16 cellular contexts compared by ENCODE assay signal in the genomic region with DNA sequence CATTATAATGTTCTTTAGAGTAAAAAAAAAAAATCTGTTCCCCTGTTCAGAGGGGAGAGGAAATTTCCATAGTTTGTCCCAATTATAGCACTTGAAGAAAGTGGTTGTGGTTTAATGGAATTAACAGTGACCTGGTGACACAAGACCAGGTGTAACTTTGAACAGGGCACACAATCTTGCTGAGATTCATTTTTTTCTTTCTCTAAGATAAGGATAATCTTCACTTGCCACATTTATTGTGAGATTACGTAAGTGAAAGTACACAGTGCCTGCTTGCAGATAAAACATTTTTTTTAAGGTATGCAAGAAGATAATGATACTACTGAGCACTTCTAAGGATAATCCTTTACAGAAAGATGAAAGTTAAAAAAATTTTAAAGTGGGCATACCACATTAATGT.
DNase-seq lines count a peak whose midpoint lies in the region; ATAC-seq and TF ChIP-seq lines count a peak whose summit lies in the region.
"Had no signal": no experiment of that assay in that cellular context is flagged by ENCODE, and none has a peak within 500 bp of the region (broad histone marks: within the 10 kb centered on the region; RNA-seq: fewer than 3 reads in every experiment).

No MANE protein-coding gene starts in this region.

- no peak overlapping the region for H4K91ac ChIP-seq in IMR-90 (ENCODE audit: insufficient read depth, low read depth, low read length)

- H3K9ac ChIP-seq in IMR-90 (ENCODE audit: low read depth, low read length) (no peak overlapping the region), parathyroid adenoma (no peak overlapping the region)

- no peaks in the 10 kb centered on the region for H3K79me2 ChIP-seq in parathyroid adenoma

- no peak overlapping the region for H2BK5ac ChIP-seq in IMR-90 (ENCODE audit: low read depth, low read length, poor library complexity, severe bottlenecking)

- H3K9me1 ChIP-seq in IMR-90 (ENCODE audit: insufficient read depth, low read length) = no peaks in the 10 kb centered on the region

- H2AFZ ChIP-seq in IMR-90 (replicated peaks; ENCODE audit: low read length, poor library complexity) (no peak overlapping the region), parathyroid adenoma (peak overlapping the region; percentile 46)

- DNase-seq in IMR-90 = peak; percentile 3
- peak; percentile 50 for DNase-seq in OCI-M1 (lab: John Stamatoyannopoulos, UW)
- DNase-seq in fibroblast of pulmonary artery (ENCODE audit: low read depth) = peak; percentile 3
- DNase-seq in mucosa of descending colon = no peak
- DNase-seq in OCI-M2 (lab: John Stamatoyannopoulos, UW; ENCODE audit: unreplicated experiment) = no peak
- no peak for DNase-seq in NCI-H446 (lab: John Stamatoyannopoulos, UW)
- DNase-seq: BE2C; CD4-positive, alpha-beta memory T cell; DMS153; DND-41; GDM1; HCEC 1CT; HFFc6 had no signal

- H2AK5ac ChIP-seq in IMR-90 (ENCODE audit: low read depth, low read length) = no peak overlapping the region

- H3K36me3 ChIP-seq in IMR-90 (ENCODE audit: control insufficient read depth, insufficient read depth, low read length) (no peaks in the 10 kb centered on the region), parathyroid adenoma (ENCODE audit: control insufficient read depth, insufficient read depth, low read length) (no peaks in the 10 kb centered on the region), mucosa of descending colon (ENCODE audit: low read depth) (no peaks in the 10 kb centered on the region)
- H3K36me3 ChIP-seq: BE2C had no signal

- TF ChIP-seq POLR2A in IMR-90 (IDR thresholded peaks at IDR 0.05; ENCODE audit: low read depth, low read length) = no peak

- TF ChIP-seq RAD21 in IMR-90 (IDR thresholded peaks at IDR 0.05; ENCODE audit: low read length) = no peak

- dilution Hi-C loops in IMR-90 (cut with HindIII; ENCODE audit: low sequenced_read_pairs, unreplicated experiment) = no loop called here

- no peak overlapping the region for H3K56ac ChIP-seq in IMR-90 (ENCODE audit: extremely low read depth, insufficient read depth, low read length)

- H3K4me1 ChIP-seq in IMR-90 (ENCODE audit: control insufficient read depth, insufficient read depth, low read length) = no peaks in the 10 kb centered on the region; the same call in 1 of the 2 replicates
- peaks cover 16% of the 10 kb centered on the region for H3K4me1 ChIP-seq in parathyroid adenoma
- H3K4me1 ChIP-seq in mucosa of descending colon (ENCODE audit: low read depth) = no peaks in the 10 kb centered on the region
- H3K4me1 ChIP-seq: A549 had no signal

- no peak overlapping the region for H3K27ac ChIP-seq in IMR-90 (ENCODE audit: insufficient read depth, low read length)
- peak overlapping the region; percentile 80 for H3K27ac ChIP-seq in parathyroid adenoma
- H3K27ac ChIP-seq: A549, C4-2B had no signal

- H2BK20ac ChIP-seq in IMR-90 (ENCODE audit: low read depth, low read length) = no peak overlapping the region

- H3K27me3 ChIP-seq in IMR-90 (ENCODE audit: control insufficient read depth, insufficient read depth, low read length) (no peaks in the 10 kb centered on the region), parathyroid adenoma (ENCODE audit: control insufficient read depth, insufficient read depth, low read length) (no peaks in the 10 kb centered on the region)
- H3K27me3 ChIP-seq: BE2C had no signal

- no peak overlapping the region for H3K4ac ChIP-seq in IMR-90 (ENCODE audit: low read depth, low read length)

- no CpG with 5 or more reads among the region's 1 CpG for WGBS in IMR-90 (ENCODE audit: extremely low coverage in 2 of 2, insufficient read length in 1 of 2), 2 experiments

- intact Hi-C loops in IMR-90 (cut with micrococcal nuclease) (no loop called here), mucosa of descending colon (cut with DNase I, micrococcal nuclease) (no loop called here)

- no peak overlapping the region for H4K5ac ChIP-seq in IMR-90 (ENCODE audit: low read depth, low read length)

- in situ Hi-C loops in IMR-90 (cut with MboI; ENCODE audit: low sequenced_read_pairs) = no loop called here

- no peak overlapping the region for H3K4me3 ChIP-seq in IMR-90 (ENCODE audit: insufficient read depth, low read depth, low read length)
- H3K4me3 ChIP-seq in fibroblast of pulmonary artery (replicated peaks; ENCODE audit: low read depth, low read length) = no peak overlapping the region
- no peak overlapping the region for H3K4me3 ChIP-seq in parathyroid adenoma (ENCODE audit: low read depth, low read length)
- no peak overlapping the region for H3K4me3 ChIP-seq in mucosa of descending colon
- H3K4me3 ChIP-seq: A549 had no signal

- H3K4me2 ChIP-seq in IMR-90 (ENCODE audit: low read depth, low read length) (no peak overlapping the region), parathyroid adenoma (ENCODE audit: low read length) (no peak overlapping the region)
- H3K4me2 ChIP-seq: A549 had no signal

- CTCF ChIA-PET in IMR-90 (lab: Yijun Ruan, JAX) = no interaction called here

- H3K14ac ChIP-seq in IMR-90 (replicated peaks; ENCODE audit: low read depth, low read length) = no peak overlapping the region

- no peak overlapping the region for H2BK120ac ChIP-seq in IMR-90 (ENCODE audit: low read depth, low read length)

- TF ChIP-seq CTCF in IMR-90 (conservative IDR thresholded peaks at IDR 0.05; ENCODE audit: low read depth, low read length) (no peak), fibroblast of pulmonary artery (IDR thresholded peaks at IDR 0.05; ENCODE audit: low read length, missing control alignments) (no peak), parathyroid adenoma (IDR thresholded peaks at IDR 0.05) (no peak), mucosa of descending colon (IDR thresholded peaks at IDR 0.05) (no peak)

- POLR2A ChIA-PET in IMR-90 (lab: Charles Lee; ENCODE audit: unreplicated experiment) = no interaction called here

- no peaks in the 10 kb centered on the region for H3K9me3 ChIP-seq in IMR-90 (ENCODE audit: control insufficient read depth, insufficient read depth, low read length)
- H3K9me3 ChIP-seq in parathyroid adenoma (ENCODE audit: control insufficient read depth, low read length) = no peaks in the 10 kb centered on the region
- no peaks in the 10 kb centered on the region for H3K9me3 ChIP-seq in mucosa of descending colon
- H3K9me3 ChIP-seq: A549, BE2C had no signal

- no peak overlapping the region for H2BK15ac ChIP-seq in IMR-90 (ENCODE audit: low read depth, low read length)

- BruUV-seq in IMR-90 (replicated peaks; lab: Mats Ljungman, UMichigan) = no TSS peak

- no peaks in the 10 kb centered on the region for H4K20me1 ChIP-seq in IMR-90 (ENCODE audit: insufficient read depth, low read length)

- peaks cover 0 to 4% of the 10 kb centered on the region in 2 experiments; a peak in 2 of 4 replicates for H3K79me1 ChIP-seq in IMR-90 (ENCODE audit: low read depth in 1 of 2, low read length in 2 of 2)

- H3K18ac ChIP-seq in IMR-90 (ENCODE audit: low read depth, low read length) = no peak overlapping the region

- no peak for ATAC-seq in IMR-90 (ENCODE audit: low read depth)
- no peak for ATAC-seq in mucosa of descending colon
- ATAC-seq: A549 had no signal

- no peak overlapping the region for H3K23ac ChIP-seq in IMR-90 (ENCODE audit: low read depth, low read length)

- H4K8ac ChIP-seq in IMR-90 (ENCODE audit: low read depth in 2 of 2, low read length in 2 of 2) = no peak overlapping the region

- H2AK9ac ChIP-seq in IMR-90 (replicated peaks; ENCODE audit: low read depth, low read length, poor library complexity) = no peak overlapping the region

TF ChIP-seq in IMR-90, 13 proteins besides CTCF, POLR2A, EP300 and RAD21:
- TF ChIP-seq MXI1 (IDR thresholded peaks at IDR 0.05; ENCODE audit: borderline replicate concordance, low read depth, low read length) (no peak), RFX5 (IDR thresholded peaks at IDR 0.05; ENCODE audit: low read depth, low read length) (no peak), CHD1 (IDR thresholded peaks at IDR 0.05; ENCODE audit: low read depth, low read length) (no peak), MAZ (IDR thresholded peaks at IDR 0.05; ENCODE audit: borderline replicate concordance, low read depth, low read length) (no peak), BHLHE40 (IDR thresholded peaks at IDR 0.05; ENCODE audit: low read depth, low read length) (no peak), USF2 (IDR thresholded peaks at IDR 0.05; ENCODE audit: low read depth, low read length) (no peak), SMC3 (IDR thresholded peaks at IDR 0.05; ENCODE audit: low read depth, low read length) (no peak), CEBPB (IDR thresholded peaks at IDR 0.05; ENCODE audit: low read depth, low read length) (no peak)

Comparison
In these comparisons a context has a peak if more than half of its experiments do, and no peak if none do; other contexts are left out.
1. DNase-seq: peak in IMR-90 (single experiment), OCI-M1 (single experiment) and fibroblast of pulmonary artery (single experiment); none in mucosa of descending colon (0 of 3), OCI-M2 (single experiment) and NCI-H446 (0 of 2).